ENCODE assay signal across 18 cellular contexts in the genomic region with DNA sequence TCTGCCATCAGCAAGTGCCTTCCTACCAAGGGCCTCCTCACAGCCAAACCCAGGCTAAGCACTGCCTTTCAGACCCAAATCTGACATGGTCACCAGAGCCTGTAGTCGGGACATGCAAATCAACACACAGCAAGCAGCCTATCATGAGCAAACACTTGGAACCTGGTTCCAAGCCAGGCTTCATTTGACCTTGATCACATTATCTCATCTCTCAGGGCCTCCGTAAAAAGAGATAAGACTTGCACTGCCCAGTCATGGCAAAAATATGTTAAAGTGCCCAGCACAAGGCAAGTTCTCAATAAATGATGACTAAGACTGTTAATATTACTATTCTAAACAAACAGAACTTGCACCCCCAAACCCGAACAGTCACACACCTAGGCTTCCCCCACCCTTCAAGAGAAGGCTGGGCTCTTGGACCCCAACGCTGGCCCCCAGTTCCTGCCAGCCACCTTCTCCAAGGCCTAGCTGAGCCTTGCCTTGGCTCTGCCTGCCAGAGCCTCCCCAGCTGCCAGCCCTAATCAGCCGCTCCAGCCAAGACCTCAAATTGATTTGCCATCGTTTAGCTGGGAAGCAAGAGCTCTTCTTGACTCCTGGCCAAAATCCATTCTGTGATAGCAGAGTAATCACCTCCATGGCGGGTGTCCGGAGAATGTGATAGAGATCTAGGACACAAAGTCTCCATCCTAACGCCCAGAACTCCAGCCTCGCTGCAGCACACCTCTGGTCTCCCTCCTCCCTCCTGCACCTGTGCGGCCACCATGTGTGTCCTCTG. TPM values are rescaled to one million over a fixed set of nuclear protein-coding genes. Genes with fewer than 3 reads are reported as not detected.
A peak's percentile ranks its signal among the peaks of the same experiment; 100 is the strongest.
DNase-seq lines count a peak whose midpoint lies in the region; ATAC-seq and TF ChIP-seq lines count a peak whose summit lies in the region.
"Had no signal": no experiment of that assay in that cellular context is flagged by ENCODE, and none has a peak within 500 bp of the region (broad histone marks: within the 10 kb centered on the region; RNA-seq: fewer than 3 reads in every experiment).

No MANE protein-coding gene starts in this region.

- H3K4me3 Mint-ChIP-seq in T-helper 17 cell: no peak overlapping the region
- H3K4me3 Mint-ChIP-seq: activated CD8-positive, alpha-beta memory T cell treated with anti-CD3 and anti-CD28 coated beads, Interleukin-2, amount 10 ng/mL, durations not matched to agents 7 days and 5 days; dendritic cell treated with granulocyte-macrophage colony-stimulating factor and Interleukin-4, amounts not matched to agents 40 ng/mL and 50 ng/mL, for 4 days had no signal

- H3K27me3 Mint-ChIP-seq in T-helper 17 cell: peaks cover 10% of the 10 kb centered on the region

- H3K4me3 ChIP-seq in right lobe of liver (no peak overlapping the region), dorsolateral prefrontal cortex (no peak overlapping the region)

- intact Hi-C loops in right lobe of liver (cut with DNase I) (no loop called here), dorsolateral prefrontal cortex (cut with DNase I) (no loop called here)

- ATAC-seq in T-helper 17 cell: no peak
- ATAC-seq in right lobe of liver: peak; percentile 54 to 90 (median 67)
- ATAC-seq in HG03442 (IDR thresholded peaks at IDR 0.05; ENCODE audit: unreplicated experiment): no peak
- ATAC-seq in HG02623 (IDR thresholded peaks at IDR 0.05; ENCODE audit: unreplicated experiment): no peak
- ATAC-seq: activated CD8-positive, alpha-beta memory T cell treated with anti-CD3 and anti-CD28 coated beads, Interleukin-2, amount 10 ng/mL, durations not matched to agents 7 days and 5 days; sciatic nerve had no signal

- H3K4me1 Mint-ChIP-seq in T-helper 17 cell: peaks cover 22% of the 10 kb centered on the region

- H3K36me3 Mint-ChIP-seq in T-helper 17 cell (ENCODE audit: low read depth): peaks cover 5% of the 10 kb centered on the region
- H3K36me3 Mint-ChIP-seq: activated CD8-positive, alpha-beta memory T cell treated with anti-CD3 and anti-CD28 coated beads, Interleukin-2, amount 10 ng/mL, durations not matched to agents 7 days and 5 days had no signal

- DNase-seq in DMS79 treated with DMSO at 0.1 percent for 48 hours (lab: John Stamatoyannopoulos, UW) (peak; percentile 91), M059J (ENCODE audit: low read depth) (peak; percentile 80), T-helper 17 cell (no peak), right lobe of liver (peak in 2 of 3 donors; percentile 69 to 70), activated T-cell treated with anti-CD3 and anti-CD28 coated beads for 4 hours (no peak), dorsolateral prefrontal cortex (no peak)
- DNase-seq: activated CD8-positive, alpha-beta memory T cell treated with anti-CD3 and anti-CD28 coated beads, Interleukin-2, amount 10 ng/mL, durations not matched to agents 7 days and 5 days; foreskin fibroblast; islet precursor cell; NCI-H1436 treated with DMSO at 0.1 percent for 48 hours had no signal

- H3K27ac Mint-ChIP-seq in T-helper 17 cell: peak overlapping the region; percentile 47
- H3K27ac Mint-ChIP-seq: activated CD8-positive, alpha-beta memory T cell treated with anti-CD3 and anti-CD28 coated beads, Interleukin-2, amount 10 ng/mL, durations not matched to agents 7 days and 5 days; dendritic cell treated with granulocyte-macrophage colony-stimulating factor and Interleukin-4, amounts not matched to agents 40 ng/mL and 50 ng/mL, for 4 days had no signal

- TF ChIP-seq POLR2A in right lobe of liver (IDR thresholded peaks at IDR 0.05): no peak

- WGBS in right lobe of liver (ENCODE audit: insufficient coverage, low coverage, low lambda C conversion rate, missing lambda C conversion rate): 35% methylated on average over 9 of the region's 11 CpGs

- no peaks in the 10 kb centered on the region for H3K36me3 ChIP-seq in right lobe of liver

- H3K27me3 ChIP-seq in right lobe of liver (no peaks in the 10 kb centered on the region), dorsolateral prefrontal cortex (no peaks in the 10 kb centered on the region)

- H3K4me1 ChIP-seq in right lobe of liver: peaks cover 0 to 13% (median 0%) of the 10 kb centered on the region in 4 donors

- no peak overlapping the region for H3K27ac ChIP-seq in right lobe of liver
- no peak overlapping the region for H3K27ac ChIP-seq in dorsolateral prefrontal cortex

- no peak for TF ChIP-seq CTCF in right lobe of liver (IDR thresholded peaks at IDR 0.05)
- no peak for TF ChIP-seq CTCF in dorsolateral prefrontal cortex (IDR thresholded peaks at IDR 0.05 in 54 of 56, conservative IDR thresholded peaks at IDR 0.05 in 2 of 56; ENCODE audit: low read depth in 1 of 56, partially characterized antibody in 56 of 56)

- no peaks in the 10 kb centered on the region for H3K9me3 ChIP-seq in T-helper 17 cell (ENCODE audit: control insufficient read depth, low read length, poor library complexity, severe bottlenecking)
- no peaks in the 10 kb centered on the region for H3K9me3 ChIP-seq in right lobe of liver
- H3K9me3 ChIP-seq: Caco-2 had no signal

RNA-seq across cellular contexts. Expression of gene CPLX2, which starts 18.7 kb away (rescaled TPM):
- not detected in 2 replicates for total RNA-seq in M059J (2014; rRNA removed; shearing (Covaris generic))
- total RNA-seq in T-helper 17 cell (not detected), right lobe of liver (under 1 TPM in 2 of 6 experiments, not detected in 4; 0.18 to 0.56 TPM), dorsolateral prefrontal cortex (100 to 1,000 TPM; 142 to 692 (median 488) TPM)
- total RNA-seq: activated CD8-positive, alpha-beta memory T cell treated with anti-CD3 and anti-CD28 coated beads, Interleukin-2, amount 10 ng/mL, durations not matched to agents 7 days and 5 days; Caco-2; HT1080; myocyte; sciatic nerve; subcutaneous adipose tissue had no signal

Comparison
In these comparisons a context has a peak if more than half of its experiments do, and no peak if none do; other contexts are left out.
1. DNase-seq: peak in DMS79 treated with DMSO at 0.1 percent for 48 hours (single experiment), M059J (single experiment) and right lobe of liver (2 of 3); none in T-helper 17 cell (0 of 3), activated T-cell treated with anti-CD3 and anti-CD28 coated beads for 4 hours (single experiment) and dorsolateral prefrontal cortex (0 of 10).
2. ATAC-seq: peak in right lobe of liver (4 of 4); none in T-helper 17 cell (single experiment), HG03442 (single experiment) and HG02623 (single experiment).
3. RNA of gene CPLX2, which starts 18.7 kb away (total RNA-seq): 142 to 692 TPM in dorsolateral prefrontal cortex; not detected in M059J, not detected in T-helper 17 cell and 0.18 to 0.56 TPM in right lobe of liver; every median in the first group is over 10 times any median in the second.